Comparison of ENCODE assay signal across 20 cellular contexts in genomic region chr5:78716221-78716620, GRCh38.
A peak's percentile ranks its signal among the peaks of the same experiment; 100 is the strongest.
DNase-seq lines count a peak whose midpoint lies in the region; ATAC-seq lines count a peak whose summit lies in the region.
"Had no signal": no experiment of that assay in that cellular context is flagged by ENCODE, and none has a peak within 500 bp of the region (broad histone marks: within the 10 kb centered on the region; RNA-seq: fewer than 3 reads in every experiment).

No MANE protein-coding gene starts in this region.

- no peak overlapping the region for H3K27ac ChIP-seq in substantia nigra (ENCODE audit: low read depth, low read length, poor library complexity, severe bottlenecking)
- H3K27ac ChIP-seq: body of pancreas, C4-2B, foreskin keratinocyte, ovary had no signal

- H3K27ac Mint-ChIP-seq in effector memory CD8-positive, alpha-beta T cell, result no peak overlapping the region
- H3K27ac Mint-ChIP-seq: activated naive CD4-positive, alpha-beta T cell treated with anti-CD3 and anti-CD28 coated beads, Interleukin-2, amount 50 U/mL, for 24 hours; activated T-cell treated with anti-CD3 and anti-CD28 coated beads, Interleukin-2, amount 50 U/mL, for 72 hours; natural killer cell had no signal

- H3K36me3 Mint-ChIP-seq in effector memory CD8-positive, alpha-beta T cell (ENCODE audit: insufficient read depth), result no peaks in the 10 kb centered on the region
- H3K36me3 Mint-ChIP-seq: activated naive CD4-positive, alpha-beta T cell treated with anti-CD3 and anti-CD28 coated beads, Interleukin-2, amount 50 U/mL, for 24 hours; natural killer cell had no signal

- DNase-seq in ACHN (peak; percentile 81), HCEC 1CT (peak; percentile 21), astrocyte of the hippocampus (ENCODE audit: low read depth, low spot score) (peak; percentile 68), kidney glomerular epithelial cell (lab: John Stamatoyannopoulos, UW) (peak; percentile 72), H7 (no peak), substantia nigra (lab: John Stamatoyannopoulos, UW) (no peak)
- DNase-seq in effector memory CD8-positive, alpha-beta T cell, result no peak
- DNase-seq: activated T-cell treated with anti-CD3 and anti-CD28 coated beads, Interleukin-2, amount 50 U/mL, for 72 hours; body of pancreas; hypothalamus; mesendoderm; natural killer cell; NCI-H524; ovary; right cardiac atrium; stimulated activated CD4-positive, alpha-beta T cell treated with anti-CD3 and anti-CD28 coated beads, Interleukin-15, amount 100 ng/mL, for 24 hours had no signal

- peaks cover 8 to 12% of the 10 kb centered on the region in 2 donors for H3K27me3 Mint-ChIP-seq in effector memory CD8-positive, alpha-beta T cell

- no peak for ATAC-seq in effector memory CD8-positive, alpha-beta T cell (replicated peaks)
- no peak for ATAC-seq in GM21576 (IDR thresholded peaks at IDR 0.05; ENCODE audit: unreplicated experiment)
- ATAC-seq: activated T-cell treated with anti-CD3 and anti-CD28 coated beads, Interleukin-2, amount 50 U/mL, for 72 hours; body of pancreas; foreskin keratinocyte; natural killer cell; right cardiac atrium had no signal

- no peak overlapping the region for H3K4me3 ChIP-seq in H7 (ENCODE audit: insufficient read depth, low read depth, low read length)
- H3K4me3 ChIP-seq: body of pancreas, ovary had no signal

- no peak overlapping the region for H3K4me3 Mint-ChIP-seq in effector memory CD8-positive, alpha-beta T cell
- H3K4me3 Mint-ChIP-seq: activated naive CD4-positive, alpha-beta T cell treated with anti-CD3 and anti-CD28 coated beads, Interleukin-2, amount 50 U/mL, for 24 hours; activated T-cell treated with anti-CD3 and anti-CD28 coated beads, Interleukin-2, amount 50 U/mL, for 72 hours; natural killer cell had no signal

- in situ Hi-C loops in ACHN (cut with HindIII; ENCODE audit: low pct_ligation_motif_present, low pct_unique_long_range_greater_than_20kb, low sequenced_read_pairs), result no loop called here

- peaks cover 0 to 7% of the 10 kb centered on the region in 2 donors for H3K9me3 Mint-ChIP-seq in effector memory CD8-positive, alpha-beta T cell
- H3K9me3 Mint-ChIP-seq: activated naive CD4-positive, alpha-beta T cell treated with anti-CD3 and anti-CD28 coated beads, Interleukin-2, amount 50 U/mL, for 24 hours; activated T-cell treated with anti-CD3 and anti-CD28 coated beads, Interleukin-2, amount 50 U/mL, for 72 hours; natural killer cell had no signal

- no peaks in the 10 kb centered on the region for H3K4me1 Mint-ChIP-seq in effector memory CD8-positive, alpha-beta T cell (ENCODE audit: low read depth in 2 of 2)
- H3K4me1 Mint-ChIP-seq: activated naive CD4-positive, alpha-beta T cell treated with anti-CD3 and anti-CD28 coated beads, Interleukin-2, amount 50 U/mL, for 24 hours; natural killer cell had no signal

- no peaks in the 10 kb centered on the region for H3K36me3 ChIP-seq in H7 (replicated peaks; ENCODE audit: control insufficient read depth, insufficient read depth, low read length)
- H3K36me3 ChIP-seq: ovary had no signal

- no peaks in the 10 kb centered on the region for H3K27me3 ChIP-seq in H7 (ENCODE audit: control insufficient read depth, insufficient read depth, low read length)
- H3K27me3 ChIP-seq: body of pancreas, foreskin keratinocyte, ovary had no signal

Comparison
In these comparisons a context has a peak if more than half of its experiments do, and no peak if none do; other contexts are left out.
1. DNase-seq: peak in ACHN (single experiment), HCEC 1CT (single experiment), astrocyte of the hippocampus (single experiment) and kidney glomerular epithelial cell (single experiment); none in H7 (single experiment), substantia nigra (0 of 49) and effector memory CD8-positive, alpha-beta T cell (0 of 3).